In genomic region chr4:8213121-8213520, GRCh38 we compare ENCODE assay signal across 27 cellular contexts. TPM values are rescaled to one million over a fixed set of nuclear protein-coding genes. Genes with fewer than 3 reads are reported as not detected.
DNase-seq lines count a peak whose midpoint lies in the region; ATAC-seq, FAIRE-seq and TF ChIP-seq lines count a peak whose summit lies in the region.
"Had no signal": no experiment of that assay in that cellular context is flagged by ENCODE, and none has a peak within 500 bp of the region (broad histone marks: within the 10 kb centered on the region; RNA-seq: fewer than 3 reads in every experiment).

No MANE protein-coding gene starts in this region.

- no peaks in the 10 kb centered on the region; the same call in 1 of the 2 replicates for H3K23me2 ChIP-seq in H1 (ENCODE audit: low read depth, low read length)

- DNase-seq in GM23338 (ENCODE audit: low spot score) (no peak), RWPE1 (ENCODE audit: low spot score) (no peak), H1 (ENCODE audit: low read depth in 1 of 2, low spot score in 2 of 2) (no peak), neural progenitor cell (ENCODE audit: low spot score) (no peak), HTR-8/SVneo (ENCODE audit: insufficient read length, low spot score) (no peak)
- DNase-seq: 8988T; ACHN; AML-193; BE2C; CD4-positive, alpha-beta T cell; CD8-positive, alpha-beta memory T cell; DMS 273 treated with DMSO at 0.1 percent for 48 hours; DMS79; EL; GDM1; GM23248 had no signal

- TF ChIP-seq CTCF in GM23338 (conservative IDR thresholded peaks at IDR 0.05; ENCODE audit: low read depth in 2 of 2) (no peak), RWPE1 (conservative IDR thresholded peaks at IDR 0.05; ENCODE audit: low read depth) (no peak), H1 (IDR thresholded peaks at IDR 0.05; ENCODE audit: control extremely low read depth in 1 of 3, insufficient read depth in 1 of 3, low read depth in 1 of 3, low read length in 3 of 3) (no peak), neural progenitor cell (IDR thresholded peaks at IDR 0.05) (no peak)

- H3K27ac ChIP-seq in GM23338 (ENCODE audit: low read depth) (no peak overlapping the region), RWPE1 (peak overlapping the region; percentile 78), H1 (ENCODE audit: low read depth, low read length) (no peak overlapping the region), neural progenitor cell (no peak overlapping the region)
- H3K27ac ChIP-seq: A549, GM23248 had no signal

- FAIRE-seq in H1 (lab: Jason Lieb, UNC) (no peak), HTR-8/SVneo (lab: Jason Lieb, UNC) (no peak)
- FAIRE-seq: A549, D721Med, GM12878, GM19239, H54 had no signal

- H3K36me3 Mint-ChIP-seq in GM23338 (ENCODE audit: low read depth) (no peaks in the 10 kb centered on the region), neural progenitor cell (no peaks in the 10 kb centered on the region)
- peaks cover 22% of the 10 kb centered on the region for H3K36me3 Mint-ChIP-seq in activated T-helper 17 cell treated with anti-CD3 and anti-CD28 coated beads, Interleukin-2, amount 50 U/mL, for 72 hours (ENCODE audit: low read depth)

- H3K4me1 ChIP-seq in GM23338 (ENCODE audit: insufficient read depth), result no peaks in the 10 kb centered on the region
- H3K4me1 ChIP-seq in H1 (replicated peaks in 1 of 4; ENCODE audit: control insufficient read depth in 3 of 4, insufficient read depth in 4 of 4, low read length in 3 of 4), result peaks cover 0 to 8% (median 0%) of the 10 kb centered on the region in 4 experiments; a peak in 3 of 7 replicates
- no peaks in the 10 kb centered on the region for H3K4me1 ChIP-seq in neural progenitor cell
- H3K4me1 ChIP-seq: HAP-1 had no signal

- no peak overlapping the region for H2BK120ac ChIP-seq in H1 (replicated peaks; ENCODE audit: low read depth, low read length)

- no peak overlapping the region for H4K91ac ChIP-seq in H1 (replicated peaks; ENCODE audit: insufficient read length, low read length)

- H3K27me3 ChIP-seq in GM23338 (ENCODE audit: insufficient read depth) (no peaks in the 10 kb centered on the region), H1 (replicated peaks in 1 of 4; ENCODE audit: control insufficient read depth in 3 of 4, extremely low read depth in 1 of 4, insufficient read depth in 3 of 4, low read length in 3 of 4) (no peaks in the 10 kb centered on the region), neural progenitor cell (no peaks in the 10 kb centered on the region)
- H3K27me3 ChIP-seq: BE2C; BLaER1 treated with 17β-estradiol and CSF1 and Interleukin-3, amounts not matched to agents 10 nM and 100 nM had no signal

- H2BK20ac ChIP-seq in H1 (ENCODE audit: low read length), result 0 out of 2 replicates have a peak overlapping the region, but pooled peaks have one; percentile 13

- H3K27ac Mint-ChIP-seq in GM23338, result no peak overlapping the region
- H3K27ac Mint-ChIP-seq in neural progenitor cell, result peak overlapping the region; percentile 14
- no peak overlapping the region for H3K27ac Mint-ChIP-seq in activated T-helper 17 cell treated with anti-CD3 and anti-CD28 coated beads, Interleukin-2, amount 50 U/mL, for 72 hours
- H3K27ac Mint-ChIP-seq: CD4-positive, alpha-beta T cell; CD8-positive, alpha-beta memory T cell had no signal

- no peak overlapping the region for H4K8ac ChIP-seq in H1 (ENCODE audit: extremely low read depth, insufficient read depth, low read length)

- H3F3A ChIP-seq in GM23338 (replicated peaks; ENCODE audit: low read depth), result no peaks in the 10 kb centered on the region
- H3F3A ChIP-seq in neural progenitor cell (ENCODE audit: low read depth), result no peaks in the 10 kb centered on the region

- no peak for TF ChIP-seq EP300 in H1 (IDR thresholded peaks at IDR 0.05; ENCODE audit: borderline replicate concordance in 1 of 2, low read depth in 2 of 2, low read length in 2 of 2)

- H3K4me2 ChIP-seq in GM23338, result no peak overlapping the region
- H3K4me2 ChIP-seq in H1 (ENCODE audit: insufficient read depth in 1 of 2, low read depth in 2 of 2, low read length in 2 of 2), result no peak overlapping the region
- no peak overlapping the region for H3K4me2 ChIP-seq in neural progenitor cell
- H3K4me2 ChIP-seq: A549 had no signal

- no peaks in the 10 kb centered on the region for H3K9me3 Mint-ChIP-seq in GM23338
- H3K9me3 Mint-ChIP-seq in neural progenitor cell, result no peaks in the 10 kb centered on the region
- H3K9me3 Mint-ChIP-seq in activated T-helper 17 cell treated with anti-CD3 and anti-CD28 coated beads, Interleukin-2, amount 50 U/mL, for 72 hours, result no peaks in the 10 kb centered on the region
- H3K9me3 Mint-ChIP-seq: CD4-positive, alpha-beta T cell; CD8-positive, alpha-beta memory T cell had no signal

- peaks cover 8% of the 10 kb centered on the region for H3K27me3 Mint-ChIP-seq in GM23338 (ENCODE audit: insufficient read depth, low read depth, poor library complexity)
- H3K27me3 Mint-ChIP-seq in neural progenitor cell (ENCODE audit: insufficient read depth, low read depth), result peaks cover 6% of the 10 kb centered on the region
- no peaks in the 10 kb centered on the region for H3K27me3 Mint-ChIP-seq in activated T-helper 17 cell treated with anti-CD3 and anti-CD28 coated beads, Interleukin-2, amount 50 U/mL, for 72 hours
- H3K27me3 Mint-ChIP-seq: CD4-positive, alpha-beta T cell; CD8-positive, alpha-beta memory T cell had no signal

- H3K23ac ChIP-seq in H1 (ENCODE audit: insufficient read length), result no peak overlapping the region

- ATAC-seq in GM23338 (peak; percentile 12; the same call in 2 of the 3 replicates), GM21723 (IDR thresholded peaks at IDR 0.05; ENCODE audit: unreplicated experiment) (no peak), HG03354 (IDR thresholded peaks at IDR 0.05; ENCODE audit: poor library complexity, severe bottlenecking, unreplicated experiment) (no peak)
- ATAC-seq in activated T-helper 17 cell treated with anti-CD3 and anti-CD28 coated beads, Interleukin-2, amount 50 U/mL, for 72 hours (replicated peaks), result no peak
- ATAC-seq: A549 had no signal

- H3K4me3 ChIP-seq in GM23338 (no peak overlapping the region), H1 (ENCODE audit: extremely low read depth in 1 of 4, insufficient read depth in 2 of 4, low read depth in 3 of 4, low read length in 4 of 4) (no peak overlapping the region), neural progenitor cell (no peak overlapping the region)
- H3K4me3 ChIP-seq: A549; BLaER1 treated with 17β-estradiol and CSF1 and Interleukin-3, amounts not matched to agents 10 nM and 100 nM; GM12878; GM23248; HAP-1 had no signal

- H3K36me3 ChIP-seq in GM23338 (ENCODE audit: insufficient read depth) (no peaks in the 10 kb centered on the region), H1 (ENCODE audit: control insufficient read depth in 2 of 4, insufficient read depth in 4 of 4, low read length in 3 of 4) (no peaks in the 10 kb centered on the region), neural progenitor cell (no peaks in the 10 kb centered on the region)
- H3K36me3 ChIP-seq: HAP-1 had no signal

- no peak overlapping the region for H4K5ac ChIP-seq in H1 (ENCODE audit: insufficient read length, low read depth, low read length)

- H3K9ac ChIP-seq in H1 (replicated peaks in 1 of 4; ENCODE audit: extremely low read depth in 1 of 4, low read depth in 3 of 4, low read length in 3 of 4), result no peak overlapping the region
- no peak overlapping the region for H3K9ac ChIP-seq in neural progenitor cell
- H3K9ac ChIP-seq: GM23248 had no signal

- H3K79me1 ChIP-seq in H1 (ENCODE audit: low read depth, low read length), result no peaks in the 10 kb centered on the region

- TF ChIP-seq RAD21 in H1 (IDR thresholded peaks at IDR 0.05 in 1 of 2, conservative IDR thresholded peaks at IDR 0.05 in 1 of 2; ENCODE audit: low read depth in 2 of 2, low read length in 2 of 2), result no peak

- H2BK5ac ChIP-seq in H1 (ENCODE audit: low read depth, low read length), result no peak overlapping the region

- CTCF ChIA-PET in RWPE1 (lab: Yijun Ruan, JAX) (no interaction called here), H1 (lab: Charles Lee; ENCODE audit: partially characterized antibody) (interaction anchor here (0.7 to 4.2 kb wide), 12 partner anchors 9 to 147 kb away, joined by 3 to 23 read pairs (median 4); no protein-coding TSS in a partner anchor)

- H3K4ac ChIP-seq in H1 (replicated peaks; ENCODE audit: insufficient read length, low read depth, low read length), result no peak overlapping the region

- H3K9me3 ChIP-seq in H1 (ENCODE audit: insufficient read depth in 2 of 2, low read depth in 1 of 2, low read length in 1 of 2), result no peaks in the 10 kb centered on the region
- H3K9me3 ChIP-seq in neural progenitor cell (ENCODE audit: low read depth), result no peaks in the 10 kb centered on the region
- H3K9me3 ChIP-seq: A549; BE2C; BLaER1 treated with 17β-estradiol and CSF1 and Interleukin-3, amounts not matched to agents 10 nM and 100 nM; HAP-1 had no signal

- no peak overlapping the region for H3K4me3 Mint-ChIP-seq in GM23338
- no peak overlapping the region for H3K4me3 Mint-ChIP-seq in neural progenitor cell
- no peak overlapping the region for H3K4me3 Mint-ChIP-seq in activated T-helper 17 cell treated with anti-CD3 and anti-CD28 coated beads, Interleukin-2, amount 50 U/mL, for 72 hours
- H3K4me3 Mint-ChIP-seq: CD14-positive monocyte; CD4-positive, alpha-beta T cell; CD8-positive, alpha-beta memory T cell had no signal

- H3K4me1 Mint-ChIP-seq in GM23338 (peaks cover 21% of the 10 kb centered on the region), neural progenitor cell (peaks cover 28% of the 10 kb centered on the region)
- H3K4me1 Mint-ChIP-seq in activated T-helper 17 cell treated with anti-CD3 and anti-CD28 coated beads, Interleukin-2, amount 50 U/mL, for 72 hours, result no peaks in the 10 kb centered on the region

- H2AFZ ChIP-seq in GM23338, result no peak overlapping the region
- H2AFZ ChIP-seq in H1 (ENCODE audit: low read length), result no peak overlapping the region
- no peak overlapping the region for H2AFZ ChIP-seq in neural progenitor cell (replicated peaks)
- H2AFZ ChIP-seq: GM23248 had no signal

- H3K79me2 ChIP-seq in GM23338 (replicated peaks; ENCODE audit: insufficient read depth) (no peaks in the 10 kb centered on the region), H1 (ENCODE audit: control insufficient read depth in 1 of 2, insufficient read depth in 2 of 2, low read length in 2 of 2) (no peaks in the 10 kb centered on the region), neural progenitor cell (ENCODE audit: low read depth) (no peaks in the 10 kb centered on the region)

- H3K9me2 ChIP-seq in GM23338 (ENCODE audit: insufficient read depth), result no peaks in the 10 kb centered on the region

- POLR2A ChIA-PET in RWPE1 (lab: Yijun Ruan, JAX; ENCODE audit: low non-redundant PET), result no interaction called here
- POLR2A ChIA-PET in H1 (lab: Charles Lee; ENCODE audit: partially characterized antibody), result interaction anchor here (1.4 to 1.6 kb wide), 2 partner anchors 9 to 37 kb away, joined by 3 to 4 read pairs; no protein-coding TSS in a partner anchor

- H2BK12ac ChIP-seq in H1 (ENCODE audit: low read depth, low read length), result no peak overlapping the region

- H3K18ac ChIP-seq in H1 (ENCODE audit: extremely low read depth, low read length), result no peak overlapping the region

- H4K20me1 ChIP-seq in GM23338 (replicated peaks; ENCODE audit: insufficient read depth) (no peaks in the 10 kb centered on the region), H1 (replicated peaks in 1 of 2; ENCODE audit: control insufficient read depth in 1 of 2, insufficient read depth in 2 of 2, low read length in 2 of 2) (no peaks in the 10 kb centered on the region), neural progenitor cell (ENCODE audit: low read depth) (no peaks in the 10 kb centered on the region)

- H3K14ac ChIP-seq in H1 (ENCODE audit: insufficient read length), result no peak overlapping the region

- 80% methylated on average over 7 of the region's 7 CpGs; no CpG with 5 or more reads in 1 of the 2 experiments for WGBS in H1 (ENCODE audit: extremely low coverage in 1 of 2, insufficient coverage in 1 of 2, insufficient read length in 1 of 2, insufficient replicate concordance in 2 of 2, low coverage in 1 of 2, low lambda C conversion rate in 2 of 2, missing lambda C conversion rate in 1 of 2), 2 experiments

- H3K56ac ChIP-seq in H1 (replicated peaks; ENCODE audit: insufficient read length, low read depth, low read length), result no peak overlapping the region

- no peak overlapping the region for H2BK15ac ChIP-seq in H1 (ENCODE audit: low read length)

- no peak for TF ChIP-seq POLR2A in H1 (IDR thresholded peaks at IDR 0.05; ENCODE audit: control extremely low read depth in 1 of 2, low read depth in 2 of 2, low read length in 2 of 2)

- H2AK5ac ChIP-seq in H1 (ENCODE audit: low read depth, low read length), result no peak overlapping the region

RNA-seq across cellular contexts. Expression of gene SH3TC1, which starts 14.0 kb away (rescaled TPM):
- total RNA-seq in GM23338 (2014; rRNA removed; shearing (Covaris generic)), result 0.07 TPM in 1 of 2 replicates, not detected in the other
- polyA plus RNA-seq in GM23338 (2016; fragmentation: Nextera tagmentation; extraction: Ambion mirVana) (not detected in 2 replicates), H1 (2011; rRNA removed) (0.13 and 0.15 TPM in 2 replicates)
- 0.29 TPM in 1 of 2 replicates, not detected in the other for total RNA-seq in H1 (2021; fragmentation: NEBNext Ultra II Directional; extraction: Animal tissue kit (Norgen Biotek cat#: 25700))
- 0.14 TPM for polyA plus RNA-seq in H1 (2011; cell fraction: cytosol; rRNA removed)
- 0.29 TPM for polyA plus RNA-seq in H1 (2011; cell fraction: nucleus; rRNA removed)
- polyA plus RNA-seq in H1 (2012, experiment 1 of 2), result 0.08 to 0.36 TPM (median 0.14 TPM) in 4 replicates
- polyA plus RNA-seq in H1 (2012, experiment 2 of 2), result 0.22 TPM
- polyA plus RNA-seq in H1 (2013, experiment 1 of 2), result 0.16 TPM
- polyA plus RNA-seq in H1 (2013, experiment 2 of 2), result 0.07 TPM
- polyA minus RNA-seq in H1 (2011; rRNA and poly(A)+ RNA removed), result 0.13 and 0.71 TPM in 2 replicates
- polyA minus RNA-seq in H1 (2011; cell fraction: cytosol; rRNA and poly(A)+ RNA removed), result not detected
- polyA minus RNA-seq in H1 (2011; cell fraction: nucleus; rRNA and poly(A)+ RNA removed), result 0.30 TPM
- total RNA-seq in neural progenitor cell (ENCODE audit: low replicate concordance), result 0.22 and 0.25 TPM in 2 replicates
- total RNA-seq in activated T-helper 17 cell treated with anti-CD3 and anti-CD28 coated beads, Interleukin-2, amount 50 U/mL, for 72 hours, result 10 to 100 TPM; 23.1 to 37.4 TPM

RNA-seq across cellular contexts. Expression of gene ABLIM2, which starts 54.5 kb away (rescaled TPM):
- 1.0 and 4.3 TPM in 2 replicates for total RNA-seq in GM23338 (2014; rRNA removed; shearing (Covaris generic))
- polyA plus RNA-seq in GM23338 (2016; fragmentation: Nextera tagmentation; extraction: Ambion mirVana) (0.78 and 1.5 TPM in 2 replicates), H1 (2011; rRNA removed) (3.0 TPM in 2 replicates)
- 2.8 and 3.0 TPM in 2 replicates for total RNA-seq in H1 (2021; fragmentation: NEBNext Ultra II Directional; extraction: Animal tissue kit (Norgen Biotek cat#: 25700))
- polyA plus RNA-seq in H1 (2011; cell fraction: cytosol; rRNA removed), result 3.6 TPM
- 5.9 TPM for polyA plus RNA-seq in H1 (2011; cell fraction: nucleus; rRNA removed)
- polyA plus RNA-seq in H1 (2012, experiment 1 of 2), result 2.9 to 4.0 TPM (median 3.3 TPM) in 4 replicates
- polyA plus RNA-seq in H1 (2012, experiment 2 of 2), result 2.2 TPM
- 0.95 TPM for polyA plus RNA-seq in H1 (2013, experiment 1 of 2)
- polyA plus RNA-seq in H1 (2013, experiment 2 of 2), result 1.2 TPM
- polyA minus RNA-seq in H1 (2011; rRNA and poly(A)+ RNA removed), result 2.7 and 4.9 TPM in 2 replicates
- polyA minus RNA-seq in H1 (2011; cell fraction: cytosol; rRNA and poly(A)+ RNA removed), result 1.2 TPM
- 9.1 TPM for polyA minus RNA-seq in H1 (2011; cell fraction: nucleus; rRNA and poly(A)+ RNA removed)
- total RNA-seq in neural progenitor cell (ENCODE audit: low replicate concordance), result 0.24 and 1.2 TPM in 2 replicates
- total RNA-seq in activated T-helper 17 cell treated with anti-CD3 and anti-CD28 coated beads, Interleukin-2, amount 50 U/mL, for 72 hours, result under 1 TPM; 0.53 to 0.82 TPM
- total RNA-seq: GM23248 had no signal
- polyA plus RNA-seq: CD14-positive monocyte, GM23248 had no signal

RNA-seq across cellular contexts. Expression of gene HTRA3, which starts 56.4 kb away (rescaled TPM):
- 1.8 and 3.6 TPM in 2 replicates for total RNA-seq in GM23338 (2014; rRNA removed; shearing (Covaris generic))
- polyA plus RNA-seq in GM23338 (2016; fragmentation: Nextera tagmentation; extraction: Ambion mirVana) (1.3 and 1.4 TPM in 2 replicates), H1 (2011; rRNA removed) (4.5 and 5.8 TPM in 2 replicates)
- 2.9 and 3.2 TPM in 2 replicates for total RNA-seq in H1 (2021; fragmentation: NEBNext Ultra II Directional; extraction: Animal tissue kit (Norgen Biotek cat#: 25700))
- polyA plus RNA-seq in H1 (2011; cell fraction: cytosol; rRNA removed), result 3.3 TPM
- 3.1 TPM for polyA plus RNA-seq in H1 (2011; cell fraction: nucleus; rRNA removed)
- polyA plus RNA-seq in H1 (2012, experiment 1 of 2), result 2.8 to 5.6 TPM (median 4.0 TPM) in 4 replicates
- 3.3 TPM for polyA plus RNA-seq in H1 (2012, experiment 2 of 2)
- 3.4 TPM for polyA plus RNA-seq in H1 (2013, experiment 1 of 2)
- polyA plus RNA-seq in H1 (2013, experiment 2 of 2), result 3.3 TPM
- polyA minus RNA-seq in H1 (2011; rRNA and poly(A)+ RNA removed), result 1.1 and 1.2 TPM in 2 replicates
- 1.2 TPM for polyA minus RNA-seq in H1 (2011; cell fraction: cytosol; rRNA and poly(A)+ RNA removed)
- polyA minus RNA-seq in H1 (2011; cell fraction: nucleus; rRNA and poly(A)+ RNA removed), result 1.3 TPM
- total RNA-seq in neural progenitor cell (ENCODE audit: low replicate concordance), result 1.6 and 2.3 TPM in 2 replicates
- not detected for total RNA-seq in activated T-helper 17 cell treated with anti-CD3 and anti-CD28 coated beads, Interleukin-2, amount 50 U/mL, for 72 hours
- total RNA-seq: CD4-positive, alpha-beta T cell; CD8-positive, alpha-beta memory T cell had no signal
- polyA plus RNA-seq: CD14-positive monocyte; CD8-positive, alpha-beta memory T cell had no signal

Comparison
In these comparisons a context has a peak if more than half of its experiments do, and no peak if none do; other contexts are left out.
1. RNA of gene SH3TC1, which starts 14.0 kb away (total RNA-seq): 23.1 to 37.4 TPM in activated T-helper 17 cell treated with anti-CD3 and anti-CD28 coated beads, Interleukin-2, amount 50 U/mL, for 72 hours; 0.22 to 0.25 TPM in neural progenitor cell, 0.29 TPM in H1 and 0.07 TPM in GM23338; every median in the first group is over 10 times any median in the second.